15 cellular contexts compared by ENCODE assay signal in the genomic region with DNA sequence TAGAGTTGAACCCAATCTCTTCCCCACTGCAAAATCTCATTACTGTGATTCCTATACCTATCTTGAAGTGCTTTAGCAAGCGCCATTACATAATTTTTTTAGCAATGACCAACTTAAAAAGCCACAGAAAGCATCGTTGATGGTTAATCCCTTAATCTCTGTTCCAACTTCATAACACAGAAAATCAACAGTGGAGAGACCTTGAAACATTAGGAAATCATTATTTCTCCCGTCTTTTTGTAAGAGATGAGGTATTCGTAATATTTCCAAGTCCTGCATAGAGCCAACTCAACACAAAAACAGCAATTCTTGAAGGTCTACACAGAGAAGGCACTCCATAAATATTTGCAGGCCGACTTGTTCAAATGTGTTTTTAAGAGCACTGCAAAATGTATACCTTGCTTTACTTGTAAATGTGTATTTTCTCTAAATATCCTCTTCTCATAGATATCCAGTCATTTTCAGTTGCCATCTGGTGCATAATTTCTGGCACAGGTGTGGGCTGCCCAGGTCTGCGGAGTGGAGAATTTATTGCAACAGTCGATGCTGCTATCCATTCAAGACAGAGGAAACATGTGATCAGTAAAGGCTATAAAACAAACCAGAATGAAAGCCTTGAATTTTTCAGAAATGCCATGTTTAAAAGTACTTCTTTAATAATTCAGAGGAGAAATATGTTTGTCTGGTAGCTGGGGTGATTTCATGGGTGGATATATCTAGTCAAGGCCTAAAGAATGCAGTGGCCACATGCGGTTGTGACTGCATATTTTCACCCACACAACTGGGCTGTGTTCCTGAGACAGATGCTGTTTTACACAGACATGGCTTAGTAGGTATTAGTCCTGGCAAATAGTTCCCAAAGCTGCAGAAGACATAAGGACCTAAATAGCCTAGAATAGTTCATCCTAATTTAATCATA.
DNase-seq lines count a peak whose midpoint lies in the region; ATAC-seq and TF ChIP-seq lines count a peak whose summit lies in the region.
"Had no signal": no experiment of that assay in that cellular context is flagged by ENCODE, and none has a peak within 500 bp of the region (broad histone marks: within the 10 kb centered on the region; RNA-seq: fewer than 3 reads in every experiment).

No MANE protein-coding gene starts in this region.

- H3K27ac ChIP-seq in smooth muscle cell (ENCODE audit: low read depth): peak overlapping the region; percentile 95
- H3K27ac ChIP-seq: adrenal gland, gastroesophageal sphincter, RWPE1 had no signal

- H3K4me2 ChIP-seq in smooth muscle cell: peak overlapping the region; percentile 76

- TF ChIP-seq CTCF in fibroblast of villous mesenchyme (IDR thresholded peaks at IDR 0.05; ENCODE audit: insufficient read depth, low read depth, low read length) (no peak), smooth muscle cell (IDR thresholded peaks at IDR 0.05; ENCODE audit: borderline replicate concordance, insufficient read depth, poor library complexity, severe bottlenecking) (no peak)

- H2AFZ ChIP-seq in smooth muscle cell (ENCODE audit: low read depth): no peak overlapping the region

- H3K36me3 ChIP-seq in adipocyte (ENCODE audit: control insufficient read depth, insufficient read depth, low read length, severe bottlenecking) (no peaks in the 10 kb centered on the region), smooth muscle cell (ENCODE audit: low read depth) (no peaks in the 10 kb centered on the region)
- H3K36me3 ChIP-seq: adrenal gland, gastroesophageal sphincter, stomach had no signal

- H3K4me3 ChIP-seq in adipocyte (ENCODE audit: low read length) (no peak overlapping the region), fibroblast of villous mesenchyme (ENCODE audit: low read depth, low read length) (no peak overlapping the region), smooth muscle cell (no peak overlapping the region)
- H3K4me3 ChIP-seq: adrenal gland, gastroesophageal sphincter, stomach had no signal

- H3K9ac ChIP-seq in adipocyte (ENCODE audit: low read length) (no peak overlapping the region), smooth muscle cell (ENCODE audit: low read depth) (peak overlapping the region; percentile 67)

- 31% methylated on average over 8 of the region's 8 CpGs for WGBS in smooth muscle cell (ENCODE audit: low lambda C conversion rate)

- H3K79me2 ChIP-seq in smooth muscle cell (ENCODE audit: low read depth): no peaks in the 10 kb centered on the region

- H3K9me3 ChIP-seq in adipocyte (ENCODE audit: control insufficient read depth, low read length) (no peaks in the 10 kb centered on the region), smooth muscle cell (replicated peaks; ENCODE audit: low read depth) (no peaks in the 10 kb centered on the region)
- H3K9me3 ChIP-seq: adrenal gland, gastroesophageal sphincter, stomach had no signal

- H3K4me1 ChIP-seq in adipocyte (ENCODE audit: control insufficient read depth, insufficient read depth, low read length): peaks cover 18% of the 10 kb centered on the region
- peaks cover 30% of the 10 kb centered on the region for H3K4me1 ChIP-seq in smooth muscle cell (ENCODE audit: low read depth)
- H3K4me1 ChIP-seq: adrenal gland had no signal

- no peak for ATAC-seq in GM18861 (IDR thresholded peaks at IDR 0.05; ENCODE audit: unreplicated experiment)
- ATAC-seq: gastroesophageal sphincter had no signal

- DNase-seq in GM04503 (ENCODE audit: low read depth) (peak; percentile 79), adipocyte (ENCODE audit: low read depth) (peak; percentile 85), fibroblast of villous mesenchyme (ENCODE audit: low read depth) (peak; percentile 94), smooth muscle cell (lab: John Stamatoyannopoulos, UW; ENCODE audit: unreplicated experiment) (no peak), T-helper 9 cell (no peak), GOT3 (lab: John Stamatoyannopoulos, UW) (no peak)
- DNase-seq: activated CD4-positive, alpha-beta T cell treated with anti-CD3 and anti-CD28 coated beads, Interleukin-2, amount 10 ng/mL, durations not matched to agents 24 days and 14 days; activated T-cell treated with anti-CD3 and anti-CD28 coated beads, Interleukin-2, amount 50 U/mL, for 48 hours; adrenal gland; Calu3; NCI-H510A; stomach had no signal

- H3K27me3 ChIP-seq in adipocyte (replicated peaks; ENCODE audit: control insufficient read depth, insufficient read depth, low read length) (no peaks in the 10 kb centered on the region), smooth muscle cell (ENCODE audit: low read depth) (no peaks in the 10 kb centered on the region)
- H3K27me3 ChIP-seq: adrenal gland, gastroesophageal sphincter, stomach had no signal

- H3F3A ChIP-seq in smooth muscle cell (ENCODE audit: low read depth): peaks cover 29% of the 10 kb centered on the region

- H4K20me1 ChIP-seq in smooth muscle cell (ENCODE audit: low read depth): no peaks in the 10 kb centered on the region

Comparison
In these comparisons a context has a peak if more than half of its experiments do, and no peak if none do; other contexts are left out.
1. DNase-seq: peak in GM04503 (single experiment), adipocyte (single experiment) and fibroblast of villous mesenchyme (single experiment); none in smooth muscle cell (single experiment), T-helper 9 cell (single experiment) and GOT3 (single experiment).